Comparison of ENCODE assay signal across 8 cellular contexts in the genomic region with DNA sequence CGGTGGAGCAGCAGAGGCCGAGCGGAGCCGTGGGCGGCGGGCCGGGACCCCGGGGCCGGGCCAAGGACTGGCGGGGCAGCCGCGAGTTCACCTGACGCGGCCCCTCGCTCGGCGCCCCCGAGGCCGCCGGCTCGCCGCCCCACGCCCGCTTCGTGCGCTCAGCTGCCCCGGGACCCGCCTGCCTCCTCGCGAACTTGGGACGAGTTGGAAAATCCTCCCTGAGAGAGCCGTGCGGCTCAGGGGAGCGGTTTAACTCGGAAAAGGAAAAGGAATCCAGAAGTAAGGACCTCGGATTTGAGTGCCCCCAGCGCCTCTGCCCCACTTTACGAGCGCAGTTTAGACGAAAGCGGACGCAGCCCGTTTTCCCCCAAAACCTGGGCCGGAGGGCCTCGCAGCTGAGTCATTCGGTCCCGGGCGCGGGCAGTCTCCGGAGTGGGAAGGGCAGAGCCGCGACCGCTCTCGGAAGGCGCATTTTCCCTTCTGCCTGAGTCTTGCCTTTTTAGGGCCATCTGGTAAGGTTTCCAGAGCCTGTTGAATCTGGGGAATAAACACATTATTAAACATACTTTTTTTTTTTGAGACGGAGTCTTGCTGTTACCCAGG.
DNase-seq lines count a peak whose midpoint lies in the region; ATAC-seq lines count a peak whose summit lies in the region.

No MANE protein-coding gene starts in this region.

- ATAC-seq in GM21526 (IDR thresholded peaks at IDR 0.05; ENCODE audit: low FRiP score, unreplicated experiment) = no peak

- DNase-seq in NCI-H345 (lab: John Stamatoyannopoulos, UW) (peak; percentile 23), NCI-H345 treated with DMSO at 0.1 percent for 48 hours (lab: John Stamatoyannopoulos, UW; ENCODE audit: unreplicated experiment) (no peak), HuH-7 (ENCODE audit: low spot score) (peak; percentile 23), kidney glomerular epithelial cell (lab: John Stamatoyannopoulos, UW) (peak; percentile 39)
- peak; percentile 23 for DNase-seq in activated CD4-positive, CD25-positive, alpha-beta regulatory T cell treated with anti-CD3 and anti-CD28 coated beads, Interleukin-2, amount 50 U/mL, for 16 hours (ENCODE audit: low read depth, low spot score)
- peak; percentile 61 for DNase-seq in central memory CD4-positive, alpha-beta T cell
- DNase-seq in stimulated activated CD4-positive, alpha-beta T cell treated with anti-CD3 and anti-CD28 coated beads, Interleukin-15, amount 100 ng/mL, for 1 hour (ENCODE audit: low read depth in 1 of 2, low spot score in 1 of 2) = peak; percentile 42 to 46
